Comparison of ENCODE assay signal across 14 cellular contexts in the genomic region with DNA sequence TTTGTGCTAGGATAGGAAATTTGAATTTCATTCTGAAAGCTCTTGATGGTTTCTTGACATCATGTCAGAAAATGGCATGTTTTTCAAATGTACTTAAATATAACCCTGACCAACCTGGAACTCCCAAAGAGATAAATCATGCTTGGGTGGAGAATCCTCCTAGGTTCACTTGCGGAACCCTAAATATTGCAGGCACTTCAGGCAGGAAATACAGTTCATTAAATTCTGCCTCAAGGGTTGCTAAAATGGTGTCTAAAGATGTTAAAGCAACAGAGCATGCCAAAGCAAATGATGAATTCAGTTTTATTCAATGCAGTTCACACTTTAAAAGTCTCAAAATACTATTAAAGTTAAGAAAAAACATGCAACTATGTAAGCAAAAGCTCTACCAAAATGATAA.
A peak's percentile ranks its signal among the peaks of the same experiment; 100 is the strongest.
DNase-seq lines count a peak whose midpoint lies in the region; ATAC-seq and TF ChIP-seq lines count a peak whose summit lies in the region.
"Had no signal": no experiment of that assay in that cellular context is flagged by ENCODE, and none has a peak within 500 bp of the region (broad histone marks: within the 10 kb centered on the region; RNA-seq: fewer than 3 reads in every experiment).

No MANE protein-coding gene starts in this region.

- no peak for ATAC-seq in HG03460 (IDR thresholded peaks at IDR 0.05; ENCODE audit: unreplicated experiment)

- H3K79me2 ChIP-seq in Karpas-422 (ENCODE audit: low read length) = no peaks in the 10 kb centered on the region
- H3K79me2 ChIP-seq in OCI-LY7 (ENCODE audit: insufficient read depth, low read depth, low read length) = no peaks in the 10 kb centered on the region

- intact Hi-C loops in OCI-LY7 (cut with micrococcal nuclease; ENCODE audit: unreplicated experiment) = loop anchor here (5.0 to 10.0 kb wide), 2 partner anchors 401 to 448 kb away; no protein-coding TSS in a partner anchor

- H3K9me2 ChIP-seq in Karpas-422 (replicated peaks; ENCODE audit: insufficient read depth, low read length) (no peaks in the 10 kb centered on the region), OCI-LY7 (ENCODE audit: insufficient read depth, low read length) (no peaks in the 10 kb centered on the region)

- H3K36me3 ChIP-seq in Karpas-422 (ENCODE audit: insufficient read depth, low read length) (no peaks in the 10 kb centered on the region), OCI-LY7 (ENCODE audit: insufficient read depth, low read length) (no peaks in the 10 kb centered on the region; the same call in 1 of the 2 replicates)

- TF ChIP-seq CTCF in OCI-LY7 (conservative IDR thresholded peaks at IDR 0.05; ENCODE audit: low read length) = no peak

- BruUV-seq in OCI-LY7 (replicated peaks; lab: Mats Ljungman, UMichigan) = no TSS peak

- H4K20me1 ChIP-seq in Karpas-422 (ENCODE audit: insufficient read depth, low read depth, low read length) = no peaks in the 10 kb centered on the region
- H4K20me1 ChIP-seq in OCI-LY7 (ENCODE audit: insufficient read depth, low read length) = no peaks in the 10 kb centered on the region

- POLR2A ChIA-PET in OCI-LY7 (lab: Charles Lee) = interaction anchor here (0.6 to 0.9 kb wide), 5 partner anchors 10 to 423 kb away, joined by 3 read pairs; no protein-coding TSS in a partner anchor

- H2AFZ ChIP-seq in Karpas-422 (ENCODE audit: low read length) (peak overlapping the region; percentile 38), OCI-LY7 (ENCODE audit: low read length) (peak overlapping the region; percentile 79)

- CTCF ChIA-PET in OCI-LY7 (lab: Charles Lee; ENCODE audit: unreplicated experiment) = no interaction called here

- DNase-seq in NCI-H510A treated with DMSO at 0.1 percent for 48 hours (lab: John Stamatoyannopoulos, UW) = peak; percentile 36
- DNase-seq in NCI-H510A (lab: John Stamatoyannopoulos, UW) = no peak
- peak; percentile 84 for DNase-seq in Karpas-422
- peak; percentile 61 for DNase-seq in OCI-LY7 (ENCODE audit: low spot score)
- DNase-seq in DMS 273 (lab: John Stamatoyannopoulos, UW; ENCODE audit: unreplicated experiment) = no peak
- no peak for DNase-seq in activated CD4-positive, CD25-positive, alpha-beta regulatory T cell treated with anti-CD3 and anti-CD28 coated beads, Interleukin-2, amount 50 U/mL, for 72 hours
- DNase-seq: ACHN; CD4-positive, alpha-beta memory T cell; DND-41; GF-D8; HCEC 1CT; HFFc6 had no signal

- peak overlapping the region; percentile 43 for H3K4me2 ChIP-seq in Karpas-422 (ENCODE audit: low read depth, low read length, poor library complexity, severe bottlenecking)
- H3K4me2 ChIP-seq in OCI-LY7 (ENCODE audit: low read length) = peak overlapping the region; percentile 68

- peaks cover 6% of the 10 kb centered on the region; the same call in 1 of the 2 replicates for H3K9me3 ChIP-seq in Karpas-422 (ENCODE audit: low read length)
- H3K9me3 ChIP-seq in OCI-LY7 (ENCODE audit: low read length) = peaks cover 7% of the 10 kb centered on the region

- H3K4me3 ChIP-seq in Karpas-422 (ENCODE audit: low read length) (peak overlapping the region; percentile 30), OCI-LY7 (ENCODE audit: low read depth, low read length, poor library complexity, severe bottlenecking) (peak overlapping the region; percentile 16)

- peak overlapping the region; percentile 13 for H3K9ac ChIP-seq in Karpas-422 (ENCODE audit: low read length)

- no peaks in the 10 kb centered on the region for H3K27me3 ChIP-seq in Karpas-422 (ENCODE audit: low read length)

- H3K4me1 ChIP-seq in Karpas-422 (ENCODE audit: low read length) = peaks cover 89% of the 10 kb centered on the region
- peaks cover 89% of the 10 kb centered on the region for H3K4me1 ChIP-seq in OCI-LY7 (ENCODE audit: insufficient read depth, low read length, poor library complexity, severe bottlenecking)

- H3K27ac ChIP-seq in Karpas-422 (ENCODE audit: low read length) = peak overlapping the region; percentile 96
- H3K27ac ChIP-seq in OCI-LY7 (ENCODE audit: low read depth, low read length, poor library complexity, severe bottlenecking) = peak overlapping the region; percentile 60
- H3K27ac ChIP-seq: C4-2B had no signal

Comparison
In these comparisons a context has a peak if more than half of its experiments do, and no peak if none do; other contexts are left out.
1. DNase-seq: peak in NCI-H510A treated with DMSO at 0.1 percent for 48 hours (single experiment), Karpas-422 (single experiment) and OCI-LY7 (single experiment); none in NCI-H510A (single experiment), DMS 273 (single experiment) and activated CD4-positive, CD25-positive, alpha-beta regulatory T cell treated with anti-CD3 and anti-CD28 coated beads, Interleukin-2, amount 50 U/mL, for 72 hours (single experiment).